Comparison of ENCODE assay signal across 10 cellular contexts in the genomic region with DNA sequence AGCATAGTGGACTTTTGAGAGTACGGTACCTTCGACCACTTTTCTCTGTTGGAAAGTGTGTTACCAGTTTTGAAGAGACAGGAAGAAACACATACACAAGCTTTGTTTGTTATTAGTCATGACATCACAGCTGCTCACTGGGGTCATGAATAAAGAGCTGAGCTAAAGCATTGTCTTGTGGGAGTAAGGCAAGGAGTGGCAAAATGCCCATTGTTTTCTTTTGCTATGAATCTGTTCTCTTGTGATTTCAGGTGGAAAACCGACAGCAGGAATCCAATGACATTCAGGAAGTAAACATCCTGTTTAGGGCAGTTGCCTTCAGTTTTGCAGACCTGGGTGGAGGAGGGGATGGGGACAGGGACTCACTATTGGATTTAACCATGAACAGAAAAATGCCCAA.
A peak's percentile ranks its signal among the peaks of the same experiment; 100 is the strongest.
DNase-seq lines count a peak whose midpoint lies in the region; ATAC-seq and TF ChIP-seq lines count a peak whose summit lies in the region.
"Had no signal": no experiment of that assay in that cellular context is flagged by ENCODE, and none has a peak within 500 bp of the region (broad histone marks: within the 10 kb centered on the region; RNA-seq: fewer than 3 reads in every experiment).

No MANE protein-coding gene starts in this region.

- no peaks in the 10 kb centered on the region for H3K36me3 Mint-ChIP-seq in endodermal cell (ENCODE audit: low read depth)
- H3K36me3 Mint-ChIP-seq in activated naive CD4-positive, alpha-beta T cell treated with anti-CD3 and anti-CD28 coated beads for 36 hours (ENCODE audit: low read depth): no peaks in the 10 kb centered on the region

- H3K27me3 Mint-ChIP-seq in endodermal cell (ENCODE audit: insufficient read depth): no peaks in the 10 kb centered on the region
- no peaks in the 10 kb centered on the region for H3K27me3 Mint-ChIP-seq in stimulated activated naive CD8-positive, alpha-beta T cell treated with anti-CD3 and anti-CD28 coated beads, Interleukin-15, amount 100 ng/mL, for 72 hours
- no peaks in the 10 kb centered on the region for H3K27me3 Mint-ChIP-seq in activated naive CD4-positive, alpha-beta T cell treated with anti-CD3 and anti-CD28 coated beads for 36 hours (ENCODE audit: low read depth)

- H3K27ac ChIP-seq in endodermal cell (ENCODE audit: low read depth, low read length): no peak overlapping the region
- H3K27ac ChIP-seq in mucosa of rectum (ENCODE audit: low read depth in 2 of 2, low read length in 2 of 2): peak overlapping the region; percentile 20 to 44
- H3K27ac ChIP-seq: VCaP had no signal

- CTCF ChIA-PET in BJ (lab: Yijun Ruan, JAX): interaction anchor here (0.8 to 1.4 kb wide), 2 partner anchors 13 to 44 kb away, joined by 3 to 4 read pairs; no protein-coding TSS in a partner anchor
- CTCF ChIA-PET in activated naive CD4-positive, alpha-beta T cell treated with anti-CD3 and anti-CD28 coated beads for 36 hours (lab: Charles Lee): interaction anchor here (0.9 kb wide), 1 partner anchor 820 kb away, joined by 3 read pairs; no protein-coding TSS in a partner anchor

- intact Hi-C loops in activated naive CD4-positive, alpha-beta T cell treated with anti-CD3 and anti-CD28 coated beads for 36 hours (cut with micrococcal nuclease): no loop called here

- no peak for ATAC-seq in stimulated activated naive CD8-positive, alpha-beta T cell treated with anti-CD3 and anti-CD28 coated beads, Interleukin-15, amount 100 ng/mL, for 72 hours
- ATAC-seq in HG02938 (IDR thresholded peaks at IDR 0.05; ENCODE audit: unreplicated experiment): no peak

- H3K4me1 ChIP-seq in endodermal cell (ENCODE audit: control insufficient read depth, insufficient read depth, low read length): peaks cover 8% of the 10 kb centered on the region
- H3K4me1 ChIP-seq in mucosa of rectum (ENCODE audit: control insufficient read depth in 2 of 2, insufficient read depth in 2 of 2, low read length in 2 of 2): no peaks in the 10 kb centered on the region

- H3K9me3 ChIP-seq in endodermal cell (ENCODE audit: control insufficient read depth, low read length): no peaks in the 10 kb centered on the region
- no peaks in the 10 kb centered on the region for H3K9me3 ChIP-seq in mucosa of rectum (ENCODE audit: control insufficient read depth in 2 of 2, low read length in 2 of 2)

- no peaks in the 10 kb centered on the region for H3K27me3 ChIP-seq in BJ (ENCODE audit: control insufficient read depth, insufficient read depth, low read length)
- peaks cover 11% of the 10 kb centered on the region for H3K27me3 ChIP-seq in endodermal cell (ENCODE audit: control insufficient read depth, insufficient read depth, low read length, poor library complexity, severe bottlenecking)
- H3K27me3 ChIP-seq in mucosa of rectum (ENCODE audit: control insufficient read depth in 2 of 2, insufficient read depth in 2 of 2, low read length in 2 of 2): no peaks in the 10 kb centered on the region

- DNase-seq in BJ (ENCODE audit: low read depth) (peak; percentile 12), M059J (ENCODE audit: low read depth) (peak; percentile 88), endodermal cell (no peak), SK-N-DZ (ENCODE audit: low spot score) (no peak)
- DNase-seq in stimulated activated naive CD8-positive, alpha-beta T cell treated with anti-CD3 and anti-CD28 coated beads, Interleukin-15, amount 100 ng/mL, for 72 hours: no peak
- DNase-seq in activated naive CD4-positive, alpha-beta T cell treated with anti-CD3 and anti-CD28 coated beads for 36 hours: no peak
- DNase-seq: DND-41 had no signal

- peak overlapping the region; percentile 56 for H3K27ac Mint-ChIP-seq in endodermal cell
- no peak overlapping the region for H3K27ac Mint-ChIP-seq in stimulated activated naive CD8-positive, alpha-beta T cell treated with anti-CD3 and anti-CD28 coated beads, Interleukin-15, amount 100 ng/mL, for 72 hours
- H3K27ac Mint-ChIP-seq in activated naive CD4-positive, alpha-beta T cell treated with anti-CD3 and anti-CD28 coated beads for 36 hours: no peak overlapping the region

- H3K9ac ChIP-seq in endodermal cell (ENCODE audit: extremely low read depth, low read length, poor library complexity, severe bottlenecking): no peak overlapping the region
- no peak overlapping the region for H3K9ac ChIP-seq in mucosa of rectum (ENCODE audit: low read depth in 1 of 2, low read length in 2 of 2)

- 76 to 80% methylated on average over 2 to 3 of the region's 3 CpGs for WGBS in endodermal cell (ENCODE audit: insufficient coverage in 1 of 2, insufficient read length in 1 of 2), 2 experiments

- no peaks in the 10 kb centered on the region for H3K9me3 Mint-ChIP-seq in endodermal cell
- H3K9me3 Mint-ChIP-seq in stimulated activated naive CD8-positive, alpha-beta T cell treated with anti-CD3 and anti-CD28 coated beads, Interleukin-15, amount 100 ng/mL, for 72 hours: peaks cover 0 to 3% of the 10 kb centered on the region in 2 donors
- no peaks in the 10 kb centered on the region for H3K9me3 Mint-ChIP-seq in activated naive CD4-positive, alpha-beta T cell treated with anti-CD3 and anti-CD28 coated beads for 36 hours

- TF ChIP-seq CTCF in BJ (IDR thresholded peaks at IDR 0.05; ENCODE audit: insufficient read depth, low read depth, low read length) (no peak), endodermal cell (conservative IDR thresholded peaks at IDR 0.05) (no peak)

- H3K4me3 ChIP-seq in BJ (ENCODE audit: low read depth, low read length) (no peak overlapping the region), endodermal cell (ENCODE audit: low read length) (no peak overlapping the region), mucosa of rectum (ENCODE audit: low read length in 2 of 2) (no peak overlapping the region)

- POLR2A ChIA-PET in BJ (lab: Charles Lee): no interaction called here

- no peak overlapping the region for H3K4me3 Mint-ChIP-seq in endodermal cell
- no peak overlapping the region for H3K4me3 Mint-ChIP-seq in stimulated activated naive CD8-positive, alpha-beta T cell treated with anti-CD3 and anti-CD28 coated beads, Interleukin-15, amount 100 ng/mL, for 72 hours
- no peak overlapping the region for H3K4me3 Mint-ChIP-seq in activated naive CD4-positive, alpha-beta T cell treated with anti-CD3 and anti-CD28 coated beads for 36 hours

- H3K36me3 ChIP-seq in BJ (ENCODE audit: control insufficient read depth, insufficient read depth, low read length): no peaks in the 10 kb centered on the region
- H3K36me3 ChIP-seq in endodermal cell (ENCODE audit: control insufficient read depth, insufficient read depth, low read length): no peaks in the 10 kb centered on the region
- no peaks in the 10 kb centered on the region for H3K36me3 ChIP-seq in mucosa of rectum (ENCODE audit: control insufficient read depth in 2 of 2, insufficient read depth in 2 of 2, low read length in 2 of 2)

- peaks cover 32% of the 10 kb centered on the region for H3K4me1 Mint-ChIP-seq in endodermal cell
- H3K4me1 Mint-ChIP-seq in stimulated activated naive CD8-positive, alpha-beta T cell treated with anti-CD3 and anti-CD28 coated beads, Interleukin-15, amount 100 ng/mL, for 72 hours: peaks cover 7% of the 10 kb centered on the region
- H3K4me1 Mint-ChIP-seq in activated naive CD4-positive, alpha-beta T cell treated with anti-CD3 and anti-CD28 coated beads for 36 hours (ENCODE audit: low read depth): peaks cover 19% of the 10 kb centered on the region

Comparison
In these comparisons a context has a peak if more than half of its experiments do, and no peak if none do; other contexts are left out.
1. DNase-seq: peak in BJ (single experiment) and M059J (single experiment); none in endodermal cell (single experiment), stimulated activated naive CD8-positive, alpha-beta T cell treated with anti-CD3 and anti-CD28 coated beads, Interleukin-15, amount 100 ng/mL, for 72 hours (0 of 2), SK-N-DZ (single experiment) and activated naive CD4-positive, alpha-beta T cell treated with anti-CD3 and anti-CD28 coated beads for 36 hours (single experiment).